Comparison of ENCODE assay signal across 8 cellular contexts in the genomic region with DNA sequence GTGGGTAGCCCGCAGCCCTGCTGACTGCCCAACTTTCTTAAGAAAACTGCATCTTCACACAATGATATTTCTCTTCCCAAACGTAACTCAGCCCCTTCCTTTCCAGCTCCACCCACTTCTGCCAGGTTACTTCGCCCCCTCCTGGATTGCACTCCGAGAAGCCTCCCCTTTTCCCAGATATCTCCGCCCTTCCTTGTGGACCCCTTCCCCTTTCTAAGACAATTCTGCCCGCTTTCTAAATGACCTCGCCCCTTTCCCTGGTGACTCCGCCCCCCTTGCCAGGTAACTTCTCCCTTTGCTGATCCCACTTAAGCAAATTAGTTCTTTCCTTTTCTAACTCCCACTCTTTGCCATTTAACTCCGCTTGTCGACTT. TPM values are rescaled to one million over a fixed set of nuclear protein-coding genes. Genes with fewer than 3 reads are reported as not detected.
DNase-seq lines count a peak whose midpoint lies in the region; ATAC-seq and TF ChIP-seq lines count a peak whose summit lies in the region.

No MANE protein-coding gene starts in this region.

- no peak for TF ChIP-seq CTCF in OCI-LY7 (conservative IDR thresholded peaks at IDR 0.05; ENCODE audit: low read length)

- H3K23ac ChIP-seq in trophoblast cell (ENCODE audit: low read length) = no peak overlapping the region

- CTCF ChIA-PET in activated CD8-positive, alpha-beta memory T cell treated with anti-CD3 and anti-CD28 coated beads, Interleukin-2, amount 10 ng/mL, durations not matched to agents 7 days and 5 days (lab: Charles Lee) = interaction anchor here (1.0 to 7.0 kb wide), 22 partner anchors 11 to 322 kb away, joined by 3 to 103 read pairs (median 4); a partner anchor contains a TSS
- CTCF ChIA-PET in OCI-LY7 (lab: Charles Lee; ENCODE audit: unreplicated experiment) = interaction anchor here (0.6 kb wide), 3 partner anchors 23 to 28 kb away, joined by 3 read pairs; no protein-coding TSS in a partner anchor

- no peak for DNase-seq in activated CD8-positive, alpha-beta memory T cell treated with anti-CD3 and anti-CD28 coated beads, Interleukin-2, amount 10 ng/mL, durations not matched to agents 7 days and 5 days
- DNase-seq in activated CD8-positive, alpha-beta memory T cell treated with anti-CD3 and anti-CD28 coated beads, Interleukin-2, amount 50 U/mL, for 48 hours = no peak
- DNase-seq in OCI-LY7 (ENCODE audit: low spot score) = no peak
- DNase-seq in epithelial cell of prostate (ENCODE audit: low read depth, low spot score) = no peak
- no peak for DNase-seq in trophoblast cell
- no peak for DNase-seq in HK-2 (ENCODE audit: unreplicated experiment)
- DNase-seq in NCI-H1092 (lab: John Stamatoyannopoulos, UW) = no peak
- no peak for DNase-seq in NCI-H524 (lab: John Stamatoyannopoulos, UW)

- H3K27me3 ChIP-seq in trophoblast cell (ENCODE audit: insufficient read depth, low read length) = peaks cover 9% of the 10 kb centered on the region

- H3K27me3 Mint-ChIP-seq in activated CD8-positive, alpha-beta memory T cell treated with anti-CD3 and anti-CD28 coated beads, Interleukin-2, amount 10 ng/mL, durations not matched to agents 7 days and 5 days = peaks cover 12% of the 10 kb centered on the region

- H3K9me3 ChIP-seq in OCI-LY7 (ENCODE audit: low read length) = no peaks in the 10 kb centered on the region
- no peaks in the 10 kb centered on the region for H3K9me3 ChIP-seq in trophoblast cell (ENCODE audit: insufficient read depth, low read depth, low read length)

- H3K4me1 ChIP-seq in OCI-LY7 (ENCODE audit: insufficient read depth, low read length, poor library complexity, severe bottlenecking) = peaks cover 10% of the 10 kb centered on the region
- peaks cover 2 to 7% of the 10 kb centered on the region in 2 experiments for H3K4me1 ChIP-seq in trophoblast cell (ENCODE audit: control insufficient read depth in 1 of 2, insufficient read depth in 2 of 2, low read length in 2 of 2)

- no peak overlapping the region for H2BK120ac ChIP-seq in trophoblast cell (ENCODE audit: insufficient read depth, low read length, poor library complexity)

- no TSS peak for BruUV-seq in OCI-LY7 (replicated peaks; lab: Mats Ljungman, UMichigan)

- H3K27ac Mint-ChIP-seq in activated CD8-positive, alpha-beta memory T cell treated with anti-CD3 and anti-CD28 coated beads, Interleukin-2, amount 10 ng/mL, durations not matched to agents 7 days and 5 days = peak overlapping the region; percentile 84

- H4K8ac ChIP-seq in trophoblast cell (ENCODE audit: low read depth, low read length) = peak overlapping the region; percentile 49

- H3K18ac ChIP-seq in trophoblast cell (ENCODE audit: low read length) = no peak overlapping the region

- peak overlapping the region; percentile 96 for H3K4me2 ChIP-seq in OCI-LY7 (ENCODE audit: low read length)
- H3K4me2 ChIP-seq in trophoblast cell (ENCODE audit: low read length) = peak overlapping the region; percentile 65

- no peak overlapping the region for H4K12ac ChIP-seq in trophoblast cell (ENCODE audit: low read depth, low read length)

- H3K9me3 Mint-ChIP-seq in activated CD8-positive, alpha-beta memory T cell treated with anti-CD3 and anti-CD28 coated beads, Interleukin-2, amount 10 ng/mL, durations not matched to agents 7 days and 5 days (ENCODE audit: low read depth) = no peaks in the 10 kb centered on the region

- POLR2A ChIA-PET in OCI-LY7 (lab: Charles Lee) = interaction anchor here (1.0 kb wide), 1 partner anchor 28 kb away, joined by 4 read pairs; no protein-coding TSS in a partner anchor

- intact Hi-C loops in OCI-LY7 (cut with micrococcal nuclease; ENCODE audit: unreplicated experiment) = loop anchor here (1.0 to 10.0 kb wide), 4 partner anchors 27 to 316 kb away; a partner anchor contains a TSS

- H4K91ac ChIP-seq in trophoblast cell (ENCODE audit: low read depth, low read length) = no peak overlapping the region

- no peak overlapping the region for H3K9ac ChIP-seq in trophoblast cell (ENCODE audit: low read length)

- no peak overlapping the region for H2BK5ac ChIP-seq in trophoblast cell (ENCODE audit: low read depth, low read length, poor library complexity)

- no peaks in the 10 kb centered on the region for H4K20me1 ChIP-seq in OCI-LY7 (ENCODE audit: insufficient read depth, low read length)

- ATAC-seq in activated CD8-positive, alpha-beta memory T cell treated with anti-CD3 and anti-CD28 coated beads, Interleukin-2, amount 10 ng/mL, durations not matched to agents 7 days and 5 days = peak; percentile 8

- H3K36me3 ChIP-seq in OCI-LY7 (ENCODE audit: insufficient read depth, low read length) (no peaks in the 10 kb centered on the region), trophoblast cell (ENCODE audit: control insufficient read depth in 1 of 2, insufficient read depth in 2 of 2, low read length in 2 of 2) (no peaks in the 10 kb centered on the region)

- H3K4me3 Mint-ChIP-seq in activated CD8-positive, alpha-beta memory T cell treated with anti-CD3 and anti-CD28 coated beads, Interleukin-2, amount 10 ng/mL, durations not matched to agents 7 days and 5 days = peak overlapping the region; percentile 84

- no peaks in the 10 kb centered on the region for H3K9me2 ChIP-seq in OCI-LY7 (ENCODE audit: insufficient read depth, low read length)

- no peak overlapping the region for H2BK12ac ChIP-seq in trophoblast cell (ENCODE audit: low read length)

- no peak overlapping the region for H3K27ac ChIP-seq in OCI-LY7 (ENCODE audit: low read depth, low read length, poor library complexity, severe bottlenecking)
- H3K27ac ChIP-seq in epithelial cell of prostate = peak overlapping the region; percentile 49
- H3K27ac ChIP-seq in trophoblast cell (ENCODE audit: low read depth, low read length) = no peak overlapping the region

- WGBS in trophoblast cell (ENCODE audit: extremely low coverage, insufficient coverage, insufficient read length) = no CpG with 5 or more reads among the region's 10 CpGs

- H3K79me2 ChIP-seq in OCI-LY7 (ENCODE audit: insufficient read depth, low read depth, low read length) = no peaks in the 10 kb centered on the region
- H3K79me2 ChIP-seq in trophoblast cell (ENCODE audit: control insufficient read depth, insufficient read depth, low read length, poor library complexity) = no peaks in the 10 kb centered on the region

- H3K36me3 Mint-ChIP-seq in activated CD8-positive, alpha-beta memory T cell treated with anti-CD3 and anti-CD28 coated beads, Interleukin-2, amount 10 ng/mL, durations not matched to agents 7 days and 5 days = no peaks in the 10 kb centered on the region

- peaks cover 13% of the 10 kb centered on the region for H3K4me1 Mint-ChIP-seq in activated CD8-positive, alpha-beta memory T cell treated with anti-CD3 and anti-CD28 coated beads, Interleukin-2, amount 10 ng/mL, durations not matched to agents 7 days and 5 days

- no peak overlapping the region for H3K14ac ChIP-seq in trophoblast cell (ENCODE audit: low read length)

- H2AFZ ChIP-seq in OCI-LY7 (ENCODE audit: low read length) = peak overlapping the region; percentile 84
- H2AFZ ChIP-seq in trophoblast cell (ENCODE audit: insufficient read depth, low read length, poor library complexity) = peak overlapping the region; percentile 97

- no peak overlapping the region for H2AK5ac ChIP-seq in trophoblast cell (ENCODE audit: low read length)

- H3K4me3 ChIP-seq in OCI-LY7 (ENCODE audit: low read depth, low read length, poor library complexity, severe bottlenecking) = peak overlapping the region; percentile 70
- H3K4me3 ChIP-seq in trophoblast cell (ENCODE audit: low read depth, low read length) = peak overlapping the region; percentile 74

- peaks cover 7% of the 10 kb centered on the region for H3K79me1 ChIP-seq in trophoblast cell (ENCODE audit: low read length)

- no peak overlapping the region for H3K4ac ChIP-seq in trophoblast cell (ENCODE audit: low read depth, low read length)

RNA-seq across cellular contexts. Expression of a gene that starts 2.6 kb away (rescaled TPM):
- 1 to 10 TPM; 1.8 to 2.2 TPM for total RNA-seq in activated CD8-positive, alpha-beta memory T cell treated with anti-CD3 and anti-CD28 coated beads, Interleukin-2, amount 10 ng/mL, durations not matched to agents 7 days and 5 days
- 0.09 and 0.72 TPM in 2 replicates for total RNA-seq in OCI-LY7 (2014; rRNA removed; shearing (Covaris generic))
- 1.6 and 2.3 TPM in 2 replicates for total RNA-seq in OCI-LY7 (2022)
- 2.9 TPM in 2 replicates for polyA plus RNA-seq in trophoblast cell (2013)

RNA-seq across cellular contexts. Expression of a gene that starts 26.9 kb away (rescaled TPM):
- total RNA-seq in activated CD8-positive, alpha-beta memory T cell treated with anti-CD3 and anti-CD28 coated beads, Interleukin-2, amount 10 ng/mL, durations not matched to agents 7 days and 5 days = 100 to 1,000 TPM; 121 to 123 TPM
- total RNA-seq in OCI-LY7 (2014; rRNA removed; shearing (Covaris generic)) = 58.2 and 64.1 TPM in 2 replicates
- 58.5 and 71.6 TPM in 2 replicates for total RNA-seq in OCI-LY7 (2022)
- 40.0 and 41.8 TPM in 2 replicates for polyA plus RNA-seq in trophoblast cell (2013)

RNA-seq across cellular contexts. Expression of a gene that starts 27.9 kb away (rescaled TPM):
- total RNA-seq in activated CD8-positive, alpha-beta memory T cell treated with anti-CD3 and anti-CD28 coated beads, Interleukin-2, amount 10 ng/mL, durations not matched to agents 7 days and 5 days = under 1 TPM; 0.18 to 0.23 TPM
- total RNA-seq in OCI-LY7 (2014; rRNA removed; shearing (Covaris generic)) = not detected in 2 replicates
- not detected in 2 replicates for total RNA-seq in OCI-LY7 (2022)
- polyA plus RNA-seq in trophoblast cell (2013) = 15.5 and 15.8 TPM in 2 replicates

RNA-seq across cellular contexts. Expression of a gene that starts 29.5 kb away (rescaled TPM):
- total RNA-seq in activated CD8-positive, alpha-beta memory T cell treated with anti-CD3 and anti-CD28 coated beads, Interleukin-2, amount 10 ng/mL, durations not matched to agents 7 days and 5 days = 10 to 100 TPM; 19.1 to 27.8 TPM
- not detected in 2 replicates for total RNA-seq in OCI-LY7 (2014; rRNA removed; shearing (Covaris generic))
- 1.4 and 1.9 TPM in 2 replicates for total RNA-seq in OCI-LY7 (2022)
- 3.0 and 3.2 TPM in 2 replicates for polyA plus RNA-seq in trophoblast cell (2013)

RNA-seq across cellular contexts. Expression of a gene that starts 33.2 kb away (rescaled TPM):
- total RNA-seq in activated CD8-positive, alpha-beta memory T cell treated with anti-CD3 and anti-CD28 coated beads, Interleukin-2, amount 10 ng/mL, durations not matched to agents 7 days and 5 days = 1,000 to 10,000 TPM in 1 of 2 experiments, 100 to 1,000 TPM in 1; 852 to 1,014 TPM
- total RNA-seq in OCI-LY7 (2014; rRNA removed; shearing (Covaris generic)) = not detected in 2 replicates
- total RNA-seq in OCI-LY7 (2022) = not detected in 2 replicates
- polyA plus RNA-seq in trophoblast cell (2013) = not detected in 2 replicates
